Comparison of ENCODE assay signal across 1 cellular context in genomic region chr20:1118336-1119127, GRCh38.
TF ChIP-seq lines count a peak whose summit lies in the region.

Gene PSMF1, plus strand, starts transcription at chr20:1118602. Its CDS starts 172 bp downstream, at chr20:1118774.

TF ChIP-seq in HepG2, 621 proteins besides CTCF, POLR2A, EP300 and RAD21 (continued from another document and continues in another):
- peak; percentile 92 for TF ChIP-seq THRA (CRISPR knock-in tag; IDR thresholded peaks at IDR 0.05; ENCODE audit: borderline replicate concordance)
- TF ChIP-seq ZNF333 (CRISPR knock-in tag; IDR thresholded peaks at IDR 0.05; ENCODE audit: borderline replicate concordance) = peak; percentile 97
- TF ChIP-seq ZNF121 (CRISPR knock-in tag; IDR thresholded peaks at IDR 0.05) = peak; percentile 84
- TF ChIP-seq THYN1 (CRISPR knock-in tag; IDR thresholded peaks at IDR 0.05; ENCODE audit: borderline replicate concordance, low read depth) = no peak
- TF ChIP-seq ZMAT5 (CRISPR knock-in tag; IDR thresholded peaks at IDR 0.05; ENCODE audit: borderline replicate concordance, low read depth) = no peak
- TF ChIP-seq HOXA3 (CRISPR knock-in tag; IDR thresholded peaks at IDR 0.05) = peak; percentile 100
- peak; percentile 98 for TF ChIP-seq ZNF781 (CRISPR knock-in tag; IDR thresholded peaks at IDR 0.05; ENCODE audit: borderline replicate concordance, not compliant biosample characterization)
- TF ChIP-seq ZXDC (CRISPR knock-in tag; IDR thresholded peaks at IDR 0.05) = no peak
- peak; percentile 95 for TF ChIP-seq DBP (CRISPR knock-in tag; IDR thresholded peaks at IDR 0.05; ENCODE audit: not compliant biosample characterization)
- no peak; the same call in 1 of the 2 replicates for TF ChIP-seq ZC3H4 (CRISPR knock-in tag; IDR thresholded peaks at IDR 0.05; ENCODE audit: borderline replicate concordance)
- peak; percentile 97 for TF ChIP-seq BRD4 (CRISPR knock-in tag; IDR thresholded peaks at IDR 0.05)
- TF ChIP-seq MTA1 (CRISPR knock-in tag; IDR thresholded peaks at IDR 0.05; ENCODE audit: borderline replicate concordance) = peak; percentile 95
- peak; percentile 99 for TF ChIP-seq TOPORS (CRISPR knock-in tag; IDR thresholded peaks at IDR 0.05)
- TF ChIP-seq SMAD9 (CRISPR knock-in tag; IDR thresholded peaks at IDR 0.05) = no peak
- peak; percentile 98 for TF ChIP-seq THAP7 (CRISPR knock-in tag; IDR thresholded peaks at IDR 0.05)
- peak; percentile 96 for TF ChIP-seq GTF3A (CRISPR knock-in tag; conservative IDR thresholded peaks at IDR 0.05)
- peak; percentile 91; the same call in 1 of the 2 replicates for TF ChIP-seq ZNF775 (CRISPR knock-in tag; IDR thresholded peaks at IDR 0.05; ENCODE audit: borderline replicate concordance)
- peak; percentile 97 for TF ChIP-seq ZNF318 (CRISPR knock-in tag; IDR thresholded peaks at IDR 0.05)
- peak; percentile 93 for TF ChIP-seq NR1H2 (CRISPR knock-in tag; IDR thresholded peaks at IDR 0.05; ENCODE audit: borderline replicate concordance, low read depth)
- TF ChIP-seq STAT5B (CRISPR knock-in tag; IDR thresholded peaks at IDR 0.05) = peak; percentile 94
- no peak for TF ChIP-seq PAWR (CRISPR knock-in tag; IDR thresholded peaks at IDR 0.05; ENCODE audit: borderline replicate concordance)
- TF ChIP-seq DMAP1 (CRISPR knock-in tag; IDR thresholded peaks at IDR 0.05) = peak; percentile 99
- TF ChIP-seq KLF16 (CRISPR knock-in tag; IDR thresholded peaks at IDR 0.05) = peak in 1 of 2 experiments; percentile 100; a peak in 3 of 4 replicates
- TF ChIP-seq ZNF605 (CRISPR knock-in tag; IDR thresholded peaks at IDR 0.05) = peak; percentile 95
- TF ChIP-seq ZC3H13 (CRISPR knock-in tag; IDR thresholded peaks at IDR 0.05) = peak; percentile 83
- TF ChIP-seq ZSCAN31 (CRISPR knock-in tag; IDR thresholded peaks at IDR 0.05; ENCODE audit: low read depth) = peak; percentile 100
- TF ChIP-seq ZNF800 (CRISPR knock-in tag; IDR thresholded peaks at IDR 0.05) = peak; percentile 94
- peak; percentile 100 for TF ChIP-seq CCAR2 (optimal IDR thresholded peaks at IDR 0.05; ENCODE audit: low read depth, low read length)
- TF ChIP-seq NFIB (CRISPR knock-in tag; IDR thresholded peaks at IDR 0.05; ENCODE audit: borderline replicate concordance) = 0 out of 2 replicates have a peak, but pooled peaks have one; percentile 11
- no peak for TF ChIP-seq CEBPZ (IDR thresholded peaks at IDR 0.05; ENCODE audit: low read length)
- peak; percentile 97 for TF ChIP-seq ZNF557 (CRISPR knock-in tag; IDR thresholded peaks at IDR 0.05)
- peak; percentile 99 for TF ChIP-seq ARNT2 (CRISPR knock-in tag; IDR thresholded peaks at IDR 0.05; ENCODE audit: low read depth)
- TF ChIP-seq ZNF205 (CRISPR knock-in tag; IDR thresholded peaks at IDR 0.05) = peak; percentile 96
- TF ChIP-seq ZSCAN20 (CRISPR knock-in tag; IDR thresholded peaks at IDR 0.05; ENCODE audit: borderline replicate concordance) = peak; percentile 96; the same call in 1 of the 2 replicates
- TF ChIP-seq YEATS4 (CRISPR knock-in tag; IDR thresholded peaks at IDR 0.05; ENCODE audit: borderline replicate concordance) = peak; percentile 99
- no peak for TF ChIP-seq TCF7L2 (IDR thresholded peaks at IDR 0.05; ENCODE audit: low read depth, low read length)
- TF ChIP-seq ZNF260 (CRISPR knock-in tag; IDR thresholded peaks at IDR 0.05; ENCODE audit: borderline replicate concordance, low read depth) = no peak; the same call in 1 of the 2 replicates
- TF ChIP-seq SALL1 (CRISPR knock-in tag; IDR thresholded peaks at IDR 0.05) = peak; percentile 97
- TF ChIP-seq MAX (IDR thresholded peaks at IDR 0.05) = peak; percentile 96
